Comparison of ENCODE assay signal across 15 cellular contexts in genomic region chr13:60135344-60135743, GRCh38.
"Had no signal": no experiment of that assay in that cellular context is flagged by ENCODE, and none has a peak within 500 bp of the region (broad histone marks: within the 10 kb centered on the region; RNA-seq: fewer than 3 reads in every experiment).

No MANE protein-coding gene starts in this region.

- H3K27ac Mint-ChIP-seq: activated naive CD4-positive, alpha-beta T cell treated with anti-CD3 and anti-CD28 coated beads for 36 hours; activated T-helper 17 cell treated with anti-CD3 and anti-CD28 coated beads, Interleukin-2, amount 50 U/mL, for 72 hours; immature natural killer cell; stimulated activated naive CD8-positive, alpha-beta T cell treated with anti-CD3 and anti-CD28 coated beads, Interleukin-15, amount 100 ng/mL, for 72 hours had no signal

- H3K36me3 ChIP-seq: colonic mucosa, pancreas, sigmoid colon, upper lobe of right lung had no signal

- ATAC-seq: activated T-helper 17 cell treated with anti-CD3 and anti-CD28 coated beads, Interleukin-2, amount 50 U/mL, for 72 hours; foreskin keratinocyte; pancreas; stimulated activated naive CD8-positive, alpha-beta T cell treated with anti-CD3 and anti-CD28 coated beads, Interleukin-15, amount 100 ng/mL, for 72 hours; upper lobe of right lung had no signal

- H3K4me1 ChIP-seq: colonic mucosa, pancreas, sigmoid colon, upper lobe of right lung had no signal

- H3K27me3 ChIP-seq: colonic mucosa, foreskin keratinocyte, sigmoid colon, upper lobe of right lung had no signal

- H3K27ac ChIP-seq: colonic mucosa, foreskin keratinocyte, pancreas, sigmoid colon, upper lobe of right lung had no signal

- H3K4me3 Mint-ChIP-seq: activated naive CD4-positive, alpha-beta T cell treated with anti-CD3 and anti-CD28 coated beads for 36 hours; activated T-helper 17 cell treated with anti-CD3 and anti-CD28 coated beads, Interleukin-2, amount 50 U/mL, for 72 hours; neural crest cell; stimulated activated naive CD8-positive, alpha-beta T cell treated with anti-CD3 and anti-CD28 coated beads, Interleukin-15, amount 100 ng/mL, for 72 hours had no signal

- H3K9me3 Mint-ChIP-seq: activated naive CD4-positive, alpha-beta T cell treated with anti-CD3 and anti-CD28 coated beads for 36 hours; activated T-helper 17 cell treated with anti-CD3 and anti-CD28 coated beads, Interleukin-2, amount 50 U/mL, for 72 hours; neural crest cell; stimulated activated naive CD8-positive, alpha-beta T cell treated with anti-CD3 and anti-CD28 coated beads, Interleukin-15, amount 100 ng/mL, for 72 hours had no signal

- H3K4me1 Mint-ChIP-seq: activated T-helper 17 cell treated with anti-CD3 and anti-CD28 coated beads, Interleukin-2, amount 50 U/mL, for 72 hours; neural crest cell had no signal

- H3K4me3 ChIP-seq: colonic mucosa, pancreas, sigmoid colon, upper lobe of right lung had no signal

- H3K27me3 Mint-ChIP-seq: activated T-helper 17 cell treated with anti-CD3 and anti-CD28 coated beads, Interleukin-2, amount 50 U/mL, for 72 hours; stimulated activated naive CD8-positive, alpha-beta T cell treated with anti-CD3 and anti-CD28 coated beads, Interleukin-15, amount 100 ng/mL, for 72 hours had no signal

- H3K9me3 ChIP-seq: colonic mucosa, pancreas, sigmoid colon, upper lobe of right lung had no signal

- H3K36me3 Mint-ChIP-seq: immature natural killer cell had no signal

- DNase-seq: activated CD4-positive, alpha-beta T cell treated with anti-CD3 and anti-CD28 coated beads for 1 hour; activated CD4-positive, alpha-beta T cell treated with anti-CD3 and anti-CD28 coated beads, Interleukin-2, amount 50 U/mL, for 4 hours; activated naive CD4-positive, alpha-beta T cell treated with anti-CD3 and anti-CD28 coated beads for 36 hours; colonic mucosa; foreskin keratinocyte; head of caudate nucleus; immature natural killer cell; pancreas; sigmoid colon; stimulated activated CD4-positive, alpha-beta T cell treated with anti-CD3 and anti-CD28 coated beads, Interleukin-1b, Interleukin-23, amount 100 ng/mL, for 48 hours; stimulated activated naive CD8-positive, alpha-beta T cell treated with anti-CD3 and anti-CD28 coated beads, Interleukin-15, amount 100 ng/mL, for 72 hours; T-helper 9 cell; upper lobe of right lung had no signal
